Comparison of ENCODE assay signal across 15 cellular contexts in the genomic region with DNA sequence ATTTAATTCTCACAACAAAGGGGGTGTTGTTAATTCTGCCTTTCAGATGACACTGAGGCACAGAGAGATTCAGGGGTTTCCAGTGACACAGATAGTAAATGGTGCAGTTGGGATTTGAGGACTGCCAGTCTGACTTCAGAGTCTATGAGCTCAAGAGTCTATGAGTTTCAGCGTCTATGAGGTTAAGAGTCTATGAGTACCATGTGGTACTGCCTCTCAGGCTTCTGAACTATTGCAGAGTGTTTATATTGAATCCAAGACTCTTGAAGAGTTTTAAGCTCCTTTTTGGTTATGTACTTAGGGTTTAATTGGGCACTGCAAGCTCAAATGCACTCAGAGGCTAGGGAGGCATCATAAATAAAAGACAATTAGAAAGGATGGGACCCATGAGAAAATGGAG.
DNase-seq lines count a peak whose midpoint lies in the region; ATAC-seq and TF ChIP-seq lines count a peak whose summit lies in the region.
"Had no signal": no experiment of that assay in that cellular context is flagged by ENCODE, and none has a peak within 500 bp of the region (broad histone marks: within the 10 kb centered on the region; RNA-seq: fewer than 3 reads in every experiment).

No MANE protein-coding gene starts in this region.

- no peak overlapping the region for H3K4me3 ChIP-seq in HEK293 (ENCODE audit: low read depth, low read length)
- no peak overlapping the region for H3K4me3 ChIP-seq in smooth muscle cell
- no peak overlapping the region for H3K4me3 ChIP-seq in BE2C (ENCODE audit: low read depth, low read length)
- H3K4me3 ChIP-seq: A549, HAP-1 had no signal

- no peaks in the 10 kb centered on the region for H4K20me1 ChIP-seq in smooth muscle cell (ENCODE audit: low read depth)

- POLR2A ChIA-PET in HEK293 (lab: Yijun Ruan, JAX) = no interaction called here
- POLR2A ChIA-PET in activated CD8-positive, alpha-beta T cell treated with anti-CD3 and anti-CD28 coated beads for 36 hours (lab: Charles Lee) = no interaction called here

- no peaks in the 10 kb centered on the region for H3K79me2 ChIP-seq in smooth muscle cell (ENCODE audit: low read depth)

- no peak overlapping the region for H3K9ac ChIP-seq in smooth muscle cell (ENCODE audit: low read depth)

- H3K9me3 Mint-ChIP-seq in activated CD8-positive, alpha-beta T cell treated with anti-CD3 and anti-CD28 coated beads for 36 hours = no peaks in the 10 kb centered on the region

- H3K4me1 Mint-ChIP-seq in activated CD8-positive, alpha-beta T cell treated with anti-CD3 and anti-CD28 coated beads for 36 hours (ENCODE audit: low read depth) = no peaks in the 10 kb centered on the region
- H3K4me1 Mint-ChIP-seq: CD4-positive, CD25-positive, alpha-beta regulatory T cell had no signal

- H3K36me3 ChIP-seq in HEK293 (ENCODE audit: control insufficient read depth in 2 of 2, insufficient read depth in 1 of 2, low read length in 2 of 2) (no peaks in the 10 kb centered on the region), smooth muscle cell (ENCODE audit: low read depth) (no peaks in the 10 kb centered on the region), BE2C (no peaks in the 10 kb centered on the region)
- H3K36me3 ChIP-seq: HAP-1 had no signal

- CTCF ChIA-PET in HEK293 (lab: Yijun Ruan, JAX) = interaction anchor here (0.6 to 0.8 kb wide), 4 partner anchors 56 to 157 kb away, joined by 3 to 4 read pairs (median 3); no protein-coding TSS in a partner anchor
- CTCF ChIA-PET in activated CD8-positive, alpha-beta T cell treated with anti-CD3 and anti-CD28 coated beads for 36 hours (lab: Charles Lee) = no interaction called here

- no peak overlapping the region for H2AFZ ChIP-seq in smooth muscle cell (ENCODE audit: low read depth)

- no peak overlapping the region for H3K27ac Mint-ChIP-seq in activated CD8-positive, alpha-beta T cell treated with anti-CD3 and anti-CD28 coated beads for 36 hours
- H3K27ac Mint-ChIP-seq: CD4-positive, CD25-positive, alpha-beta regulatory T cell; HFFc6 had no signal

- intact Hi-C loops in activated CD8-positive, alpha-beta T cell treated with anti-CD3 and anti-CD28 coated beads for 36 hours (cut with micrococcal nuclease) = no loop called here

- H3K27me3 Mint-ChIP-seq in activated CD8-positive, alpha-beta T cell treated with anti-CD3 and anti-CD28 coated beads for 36 hours = peaks cover 15% of the 10 kb centered on the region
- H3K27me3 Mint-ChIP-seq: CD4-positive, CD25-positive, alpha-beta regulatory T cell had no signal

- no peaks in the 10 kb centered on the region for H3K9me3 ChIP-seq in HEK293 (ENCODE audit: control insufficient read depth, insufficient read depth, low read depth, low read length)
- H3K9me3 ChIP-seq in smooth muscle cell (replicated peaks; ENCODE audit: low read depth) = no peaks in the 10 kb centered on the region
- no peaks in the 10 kb centered on the region for H3K9me3 ChIP-seq in BE2C
- H3K9me3 ChIP-seq: A549, HAP-1 had no signal

- peak overlapping the region; percentile 25 for H3K4me2 ChIP-seq in smooth muscle cell
- H3K4me2 ChIP-seq: A549 had no signal

- no peak overlapping the region for H3K27ac ChIP-seq in HEK293 (ENCODE audit: extremely low read depth, low read depth, low read length)
- H3K27ac ChIP-seq in smooth muscle cell (ENCODE audit: low read depth) = no peak overlapping the region
- H3K27ac ChIP-seq: A549 had no signal

- WGBS in smooth muscle cell (ENCODE audit: low lambda C conversion rate) = 33% methylated on average over 1 of the region's 1 CpG

- H3K4me1 ChIP-seq in HEK293 (ENCODE audit: control insufficient read depth, insufficient read depth, low read length) = 0 out of 2 replicates have a peak, but pooled peaks cover 4% of the 10 kb centered on the region
- H3K4me1 ChIP-seq in smooth muscle cell (ENCODE audit: low read depth) = no peaks in the 10 kb centered on the region
- H3K4me1 ChIP-seq in BE2C = no peaks in the 10 kb centered on the region
- H3K4me1 ChIP-seq: A549, HAP-1 had no signal

- H3K36me3 Mint-ChIP-seq in activated CD8-positive, alpha-beta T cell treated with anti-CD3 and anti-CD28 coated beads for 36 hours (ENCODE audit: low read depth) = no peaks in the 10 kb centered on the region
- H3K36me3 Mint-ChIP-seq: CD4-positive, CD25-positive, alpha-beta regulatory T cell had no signal

- ATAC-seq in activated CD8-positive, alpha-beta T cell treated with anti-CD3 and anti-CD28 coated beads for 36 hours = no peak
- ATAC-seq: A549, HepG2 had no signal

- no peak overlapping the region for H3K4me3 Mint-ChIP-seq in activated CD8-positive, alpha-beta T cell treated with anti-CD3 and anti-CD28 coated beads for 36 hours
- H3K4me3 Mint-ChIP-seq: CD4-positive, CD25-positive, alpha-beta regulatory T cell; HFFc6 had no signal

- no peaks in the 10 kb centered on the region for H3K27me3 ChIP-seq in smooth muscle cell (ENCODE audit: low read depth)
- H3K27me3 ChIP-seq in BE2C = no peaks in the 10 kb centered on the region

- no peak for TF ChIP-seq CTCF in HEK293 (tag by site-specific recombination; IDR thresholded peaks at IDR 0.05)
- TF ChIP-seq CTCF in smooth muscle cell (IDR thresholded peaks at IDR 0.05; ENCODE audit: borderline replicate concordance, insufficient read depth, poor library complexity, severe bottlenecking) = no peak
- no peak for TF ChIP-seq CTCF in activated CD8-positive, alpha-beta T cell treated with anti-CD3 and anti-CD28 coated beads for 36 hours (IDR thresholded peaks at IDR 0.05)
- no peak for TF ChIP-seq CTCF in BE2C (IDR thresholded peaks at IDR 0.05; ENCODE audit: low read depth, low read length)

- DNase-seq in NCI-H524 (lab: John Stamatoyannopoulos, UW) (peak; percentile 50 to 76), fibroblast of peridontal ligament (ENCODE audit: extremely low read depth) (peak; percentile 52), smooth muscle cell (lab: John Stamatoyannopoulos, UW; ENCODE audit: unreplicated experiment) (no peak), midbrain (lab: John Stamatoyannopoulos, UW) (no peak), BE2C (no peak), NCI-H526 (lab: John Stamatoyannopoulos, UW) (no peak)
- no peak for DNase-seq in activated CD8-positive, alpha-beta T cell treated with anti-CD3 and anti-CD28 coated beads for 36 hours
- DNase-seq: CD4-positive, CD25-positive, alpha-beta regulatory T cell; DMS 273 treated with DMSO at 0.1 percent for 48 hours; GF-D8; HFFc6 had no signal

- no peaks in the 10 kb centered on the region for H3F3A ChIP-seq in smooth muscle cell (ENCODE audit: low read depth)

TF ChIP-seq in HEK293, 187 proteins besides CTCF, POLR2A, EP300 and RAD21:
- TF ChIP-seq ZBTB44 (tag by site-specific recombination; IDR thresholded peaks at IDR 0.05) (0 out of 2 replicates have a peak, but pooled peaks have one; percentile 31), ZNF48 (tag by site-specific recombination; IDR thresholded peaks at IDR 0.05) (no peak)

Comparison
In these comparisons a context has a peak if more than half of its experiments do, and no peak if none do; other contexts are left out.
1. DNase-seq: peak in NCI-H524 (2 of 2) and fibroblast of peridontal ligament (single experiment); none in smooth muscle cell (single experiment), midbrain (single experiment), activated CD8-positive, alpha-beta T cell treated with anti-CD3 and anti-CD28 coated beads for 36 hours (single experiment), BE2C (single experiment) and NCI-H526 (0 of 2).